Comparison of ENCODE assay signal across 10 cellular contexts in the genomic region with DNA sequence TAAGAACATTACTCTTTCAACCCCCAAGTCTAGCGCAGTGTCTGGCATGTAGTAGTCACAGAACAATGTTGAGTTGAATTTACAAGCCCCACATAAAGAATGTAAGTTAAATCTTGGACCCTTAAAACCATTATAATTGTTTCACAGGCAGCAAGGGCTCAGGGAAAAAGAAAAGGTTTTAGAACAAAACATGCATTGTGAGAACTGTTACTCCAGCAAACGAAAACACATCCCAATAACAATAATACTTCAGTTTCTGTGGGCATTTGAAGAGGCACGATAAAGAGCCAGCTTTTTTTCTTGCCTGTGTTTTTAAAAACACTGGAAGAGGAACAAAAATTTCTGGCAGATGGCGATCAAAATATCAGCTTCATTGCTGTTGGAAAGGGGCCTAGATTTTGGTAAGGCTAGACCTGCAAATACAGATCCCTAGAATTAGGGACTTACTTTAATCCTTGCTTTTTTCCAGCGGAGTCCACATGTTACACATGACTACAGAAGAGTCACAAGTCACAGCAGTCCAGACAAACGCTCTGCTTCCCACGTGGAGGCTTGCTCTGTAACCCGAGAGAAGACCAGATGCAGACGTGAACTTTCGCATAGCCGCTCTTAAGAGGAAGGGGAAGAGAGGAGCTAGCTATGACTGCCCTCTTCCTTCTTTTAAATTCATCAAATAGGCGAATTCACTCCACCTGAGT.
A peak's percentile ranks its signal among the peaks of the same experiment; 100 is the strongest.
DNase-seq lines count a peak whose midpoint lies in the region; ATAC-seq and TF ChIP-seq lines count a peak whose summit lies in the region.
"Had no signal": no experiment of that assay in that cellular context is flagged by ENCODE, and none has a peak within 500 bp of the region (broad histone marks: within the 10 kb centered on the region; RNA-seq: fewer than 3 reads in every experiment).

No MANE protein-coding gene starts in this region.

- H3K4me3 Mint-ChIP-seq in naive thymus-derived CD4-positive, alpha-beta T cell, result no peak overlapping the region
- no peak overlapping the region for H3K4me3 Mint-ChIP-seq in activated naive CD4-positive, alpha-beta T cell treated with anti-CD3 and anti-CD28 coated beads for 36 hours

- peaks cover 0 to 2% (median 0%) of the 10 kb centered on the region in 11 donors for H3K9me3 Mint-ChIP-seq in naive thymus-derived CD4-positive, alpha-beta T cell
- no peaks in the 10 kb centered on the region for H3K9me3 Mint-ChIP-seq in activated naive CD4-positive, alpha-beta T cell treated with anti-CD3 and anti-CD28 coated beads for 36 hours

- H3K36me3 ChIP-seq in esophagus squamous epithelium (no peaks in the 10 kb centered on the region), prostate gland (no peaks in the 10 kb centered on the region)
- H3K36me3 ChIP-seq in naive thymus-derived CD4-positive, alpha-beta T cell (ENCODE audit: control insufficient read depth in 2 of 3, insufficient read depth in 3 of 3, low read length in 3 of 3), result no peaks in the 10 kb centered on the region

- peak; percentile 47 for DNase-seq in COLO829 (ENCODE audit: low spot score)
- peak; percentile 51 for DNase-seq in NCI-H2196 (lab: John Stamatoyannopoulos, UW; ENCODE audit: unreplicated experiment)
- no peak for DNase-seq in esophagus squamous epithelium (lab: John Stamatoyannopoulos, UW)
- no peak for DNase-seq in naive thymus-derived CD4-positive, alpha-beta T cell
- no peak for DNase-seq in prostate gland (ENCODE audit: low spot score)
- DNase-seq in activated naive CD4-positive, alpha-beta T cell treated with anti-CD3 and anti-CD28 coated beads for 36 hours, result no peak
- no peak for DNase-seq in GOT3 (lab: John Stamatoyannopoulos, UW)

- TF ChIP-seq POLR2A in esophagus squamous epithelium (IDR thresholded peaks at IDR 0.05), result no peak
- no peak for TF ChIP-seq POLR2A in prostate gland (IDR thresholded peaks at IDR 0.05)

- ATAC-seq in naive thymus-derived CD4-positive, alpha-beta T cell, result peak; percentile 52
- ATAC-seq in GM21786 (IDR thresholded peaks at IDR 0.05; ENCODE audit: unreplicated experiment), result no peak

- H3K4me1 Mint-ChIP-seq in naive thymus-derived CD4-positive, alpha-beta T cell, result no peaks in the 10 kb centered on the region
- no peaks in the 10 kb centered on the region for H3K4me1 Mint-ChIP-seq in activated naive CD4-positive, alpha-beta T cell treated with anti-CD3 and anti-CD28 coated beads for 36 hours (ENCODE audit: low read depth)
- H3K4me1 Mint-ChIP-seq: CD14-positive monocyte had no signal

- no peaks in the 10 kb centered on the region for H3K9me3 ChIP-seq in esophagus squamous epithelium
- no peaks in the 10 kb centered on the region for H3K9me3 ChIP-seq in naive thymus-derived CD4-positive, alpha-beta T cell (ENCODE audit: control insufficient read depth in 2 of 3, low read length in 3 of 3)
- H3K9me3 ChIP-seq in prostate gland, result no peaks in the 10 kb centered on the region

- no peaks in the 10 kb centered on the region for H3K36me3 Mint-ChIP-seq in naive thymus-derived CD4-positive, alpha-beta T cell
- no peaks in the 10 kb centered on the region for H3K36me3 Mint-ChIP-seq in activated naive CD4-positive, alpha-beta T cell treated with anti-CD3 and anti-CD28 coated beads for 36 hours (ENCODE audit: low read depth)
- H3K36me3 Mint-ChIP-seq: CD14-positive monocyte had no signal

- 23 to 30% methylated on average over 12 of the region's 12 CpGs for WGBS in esophagus squamous epithelium, 2 donors
- WGBS in prostate gland, result 38% methylated on average over 12 of the region's 12 CpGs

- H3K4me3 ChIP-seq in esophagus squamous epithelium (peak overlapping the region in 1 of 4 donors; percentile 5), prostate gland (no peak overlapping the region)
- H3K4me3 ChIP-seq in naive thymus-derived CD4-positive, alpha-beta T cell (ENCODE audit: low read length), result no peak overlapping the region

- TF ChIP-seq CTCF in esophagus squamous epithelium (IDR thresholded peaks at IDR 0.05), result no peak
- TF ChIP-seq CTCF in prostate gland (IDR thresholded peaks at IDR 0.05), result no peak

- POLR2A ChIA-PET in naive thymus-derived CD4-positive, alpha-beta T cell (lab: Charles Lee), result no interaction called here

- H3K27me3 Mint-ChIP-seq in naive thymus-derived CD4-positive, alpha-beta T cell, result peaks cover 0 to 3% (median 0%) of the 10 kb centered on the region in 5 donors
- no peaks in the 10 kb centered on the region for H3K27me3 Mint-ChIP-seq in activated naive CD4-positive, alpha-beta T cell treated with anti-CD3 and anti-CD28 coated beads for 36 hours (ENCODE audit: low read depth)
- H3K27me3 Mint-ChIP-seq: progenitor cell of endocrine pancreas had no signal

- H3K4me1 ChIP-seq in esophagus squamous epithelium (peaks cover 0 to 23% (median 0%) of the 10 kb centered on the region in 3 donors), prostate gland (replicated peaks) (no peaks in the 10 kb centered on the region)
- no peaks in the 10 kb centered on the region for H3K4me1 ChIP-seq in naive thymus-derived CD4-positive, alpha-beta T cell (ENCODE audit: control insufficient read depth in 2 of 2, insufficient read depth in 2 of 2, low read length in 2 of 2)

- intact Hi-C loops in esophagus squamous epithelium (cut with DNase I) (no loop called here), prostate gland (cut with DNase I) (no loop called here)
- intact Hi-C loops in naive thymus-derived CD4-positive, alpha-beta T cell (cut with micrococcal nuclease), result no loop called here
- intact Hi-C loops in activated naive CD4-positive, alpha-beta T cell treated with anti-CD3 and anti-CD28 coated beads for 36 hours (cut with micrococcal nuclease), result no loop called here

- H3K27me3 ChIP-seq in esophagus squamous epithelium (no peaks in the 10 kb centered on the region), prostate gland (replicated peaks; ENCODE audit: insufficient read depth) (no peaks in the 10 kb centered on the region)
- H3K27me3 ChIP-seq in naive thymus-derived CD4-positive, alpha-beta T cell (ENCODE audit: control insufficient read depth in 2 of 2, insufficient read depth in 2 of 2, low read length in 2 of 2), result no peaks in the 10 kb centered on the region

- H3K27ac ChIP-seq in esophagus squamous epithelium, result peak overlapping the region in 3 of 4 donors; percentile 54 to 61 (median 58)
- no peak overlapping the region for H3K27ac ChIP-seq in naive thymus-derived CD4-positive, alpha-beta T cell (ENCODE audit: low read depth, low read length)
- H3K27ac ChIP-seq in prostate gland, result no peak overlapping the region

- H3K27ac Mint-ChIP-seq in naive thymus-derived CD4-positive, alpha-beta T cell, result no peak overlapping the region
- no peak overlapping the region for H3K27ac Mint-ChIP-seq in activated naive CD4-positive, alpha-beta T cell treated with anti-CD3 and anti-CD28 coated beads for 36 hours
- H3K27ac Mint-ChIP-seq: CD14-positive monocyte, progenitor cell of endocrine pancreas had no signal

- CTCF ChIA-PET in naive thymus-derived CD4-positive, alpha-beta T cell (lab: Charles Lee), result no interaction called here
- CTCF ChIA-PET in activated naive CD4-positive, alpha-beta T cell treated with anti-CD3 and anti-CD28 coated beads for 36 hours (lab: Charles Lee), result no interaction called here

Comparison
In these comparisons a context has a peak if more than half of its experiments do, and no peak if none do; other contexts are left out.
1. DNase-seq: peak in COLO829 (single experiment) and NCI-H2196 (single experiment); none in esophagus squamous epithelium (single experiment), naive thymus-derived CD4-positive, alpha-beta T cell (0 of 9), prostate gland (single experiment), activated naive CD4-positive, alpha-beta T cell treated with anti-CD3 and anti-CD28 coated beads for 36 hours (single experiment) and GOT3 (single experiment).
2. H3K27ac ChIP-seq: peak in esophagus squamous epithelium (3 of 4); none in naive thymus-derived CD4-positive, alpha-beta T cell (single experiment) and prostate gland (0 of 2).